2 cellular contexts compared by ENCODE assay signal in genomic region chr17:48719642-48720262, GRCh38.
A peak's percentile ranks its signal among the peaks of the same experiment; 100 is the strongest.
TF ChIP-seq lines count a peak whose summit lies in the region.

No MANE protein-coding gene starts in this region.

TF ChIP-seq in GM23338, 12 proteins besides CTCF, POLR2A, EP300 and RAD21:
- TF ChIP-seq, protein P1, sequence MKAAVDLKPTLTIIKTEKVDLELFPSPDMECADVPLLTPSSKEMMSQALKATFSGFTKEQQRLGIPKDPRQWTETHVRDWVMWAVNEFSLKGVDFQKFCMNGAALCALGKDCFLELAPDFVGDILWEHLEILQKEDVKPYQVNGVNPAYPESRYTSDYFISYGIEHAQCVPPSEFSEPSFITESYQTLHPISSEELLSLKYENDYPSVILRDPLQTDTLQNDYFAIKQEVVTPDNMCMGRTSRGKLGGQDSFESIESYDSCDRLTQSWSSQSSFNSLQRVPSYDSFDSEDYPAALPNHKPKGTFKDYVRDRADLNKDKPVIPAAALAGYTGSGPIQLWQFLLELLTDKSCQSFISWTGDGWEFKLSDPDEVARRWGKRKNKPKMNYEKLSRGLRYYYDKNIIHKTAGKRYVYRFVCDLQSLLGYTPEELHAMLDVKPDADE (IDR thresholded peaks at IDR 0.05), result no peak
- TF ChIP-seq POLR2AphosphoS5 (IDR thresholded peaks at IDR 0.05; ENCODE audit: low read depth) (0 out of 2 replicates have a peak, but pooled peaks have one; percentile 17), ZNF331 (CRISPR knock-in tag; IDR thresholded peaks at IDR 0.05; ENCODE audit: low read depth) (no peak), EZH2phosphoT487 (IDR thresholded peaks at IDR 0.05; ENCODE audit: unreplicated experiment) (no peak), JUNB (IDR thresholded peaks at IDR 0.05; ENCODE audit: unreplicated experiment) (no peak), EZH2 (IDR thresholded peaks at IDR 0.05; ENCODE audit: low read depth, unreplicated experiment) (peak; percentile 88), ZNF462 (CRISPR knock-in tag; IDR thresholded peaks at IDR 0.05) (no peak), CREB1 (CRISPR knock-in tag; IDR thresholded peaks at IDR 0.05; ENCODE audit: low read depth) (0 out of 2 replicates have a peak, but pooled peaks have one; percentile 11), NANOG (IDR thresholded peaks at IDR 0.05; ENCODE audit: borderline replicate concordance) (no peak), REST (IDR thresholded peaks at IDR 0.05; ENCODE audit: unreplicated experiment) (no peak), STAT1 (IDR thresholded peaks at IDR 0.05; ENCODE audit: unreplicated experiment) (no peak), ZNF114 (CRISPR knock-in tag; IDR thresholded peaks at IDR 0.05) (no peak)

TF ChIP-seq in GM12878, 131 proteins besides CTCF, POLR2A, EP300 and RAD21:
- TF ChIP-seq SUZ12 (IDR thresholded peaks at IDR 0.05; ENCODE audit: unreplicated experiment) (no peak), POU2F2 (IDR thresholded peaks at IDR 0.05; ENCODE audit: borderline replicate concordance, low read depth, low read length) (no peak), POLR2AphosphoS2 (IDR thresholded peaks at IDR 0.05; ENCODE audit: low read depth, low read length) (no peak), RB1 (IDR thresholded peaks at IDR 0.05; ENCODE audit: borderline replicate concordance) (no peak), YY1 (IDR thresholded peaks at IDR 0.05; ENCODE audit: low read depth, low read length) (no peak), SKIL (IDR thresholded peaks at IDR 0.05; ENCODE audit: low read depth, poor library complexity, severe bottlenecking) (no peak), EZH2 (IDR thresholded peaks at IDR 0.05; ENCODE audit: borderline replicate concordance, control insufficient read depth, low read depth, low read length) (0 out of 2 replicates have a peak, but pooled peaks have one; percentile 16), CBX5 (IDR thresholded peaks at IDR 0.05; ENCODE audit: low read depth) (no peak)
TF ChIP-seq in GM12878: peak in this region for 1.
